Comparison of ENCODE assay signal across 8 cellular contexts in genomic region chr15:91022832-91023129, GRCh38. TPM values are rescaled to one million over a fixed set of nuclear protein-coding genes. Genes with fewer than 3 reads are reported as not detected.
DNase-seq lines count a peak whose midpoint lies in the region; ATAC-seq and TF ChIP-seq lines count a peak whose summit lies in the region.

No MANE protein-coding gene starts in this region.

- H3K36me3 Mint-ChIP-seq in natural killer cell, result no peaks in the 10 kb centered on the region

- intact Hi-C loops in natural killer cell (cut with micrococcal nuclease), result no loop called here

- DNase-seq in cerebellum (ENCODE audit: low spot score) (peak; percentile 21), natural killer cell (no peak), SHP77 (lab: John Stamatoyannopoulos, UW) (no peak), NCI-H128 (lab: John Stamatoyannopoulos, UW; ENCODE audit: unreplicated experiment) (no peak)
- DNase-seq in stimulated activated CD4-positive, alpha-beta T cell treated with anti-CD3 and anti-CD28 coated beads, Interleukin-1b, Interleukin-23, amount 100 ng/mL, for 48 hours, result no peak

- peaks cover 13 to 47% of the 10 kb centered on the region in 2 donors for H3K4me1 Mint-ChIP-seq in natural killer cell

- peak overlapping the region; percentile 53 to 82 for H3K27ac Mint-ChIP-seq in natural killer cell

- ATAC-seq in HG03571 (IDR thresholded peaks at IDR 0.05; ENCODE audit: unreplicated experiment) (peak; percentile 13), natural killer cell (no peak), GM19328 (IDR thresholded peaks at IDR 0.05; ENCODE audit: unreplicated experiment) (no peak)

- H3K27me3 Mint-ChIP-seq in natural killer cell (ENCODE audit: low read depth in 2 of 2), result no peaks in the 10 kb centered on the region

- peak overlapping the region; percentile 93 for H3K4me3 Mint-ChIP-seq in natural killer cell

- TF ChIP-seq CTCF in C4-2B (conservative IDR thresholded peaks at IDR 0.05) (no peak), natural killer cell (IDR thresholded peaks at IDR 0.05) (no peak)

- peak overlapping the region; percentile 75 for H3K27ac ChIP-seq in C4-2B

- no peaks in the 10 kb centered on the region for H3K9me3 Mint-ChIP-seq in natural killer cell

RNA-seq across cellular contexts. Expression of gene VPS33B, which starts 0.4 kb away (rescaled TPM):
- total RNA-seq in cerebellum (11.3 TPM), natural killer cell (10 to 100 TPM; 19.8 to 28.6 (median 24.9) TPM)

RNA-seq across cellular contexts. Expression of gene PRC1, which starts 28.4 kb away (rescaled TPM):
- 43.1 TPM for total RNA-seq in cerebellum
- total RNA-seq in natural killer cell, result 10 to 100 TPM; 18.9 to 25.1 (median 23.3) TPM
